1 cellular context compared by ENCODE assay signal in the genomic region with DNA sequence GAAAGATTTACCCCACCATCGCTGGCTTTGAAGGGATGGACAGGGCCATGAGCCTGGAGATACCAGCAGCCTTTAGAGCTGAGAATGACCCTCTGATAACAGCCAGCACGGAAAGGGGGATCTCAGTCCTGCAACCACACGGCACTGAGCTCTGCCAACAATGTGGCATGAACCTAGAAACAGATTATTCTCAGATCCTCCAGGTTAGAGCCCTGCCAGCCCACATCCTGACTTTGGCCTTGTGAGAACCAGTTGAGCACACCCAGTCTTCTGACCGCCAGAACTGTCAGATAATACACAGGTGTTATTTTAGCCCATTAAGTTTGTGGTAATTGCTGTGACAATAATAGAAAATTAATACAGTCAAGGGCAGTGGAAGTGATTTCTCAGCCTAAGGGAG.
TF ChIP-seq lines count a peak whose summit lies in the region.

No MANE protein-coding gene starts in this region.

TF ChIP-seq in K562, 482 proteins besides CTCF, POLR2A, EP300 and RAD21:
- no peak for TF ChIP-seq BCOR (IDR thresholded peaks at IDR 0.05)
- TF ChIP-seq CREB1 (IDR thresholded peaks at IDR 0.05): no peak
- no peak for TF ChIP-seq CREB1 (CRISPR knock-in tag; IDR thresholded peaks at IDR 0.05)
- TF ChIP-seq, protein P1, sequence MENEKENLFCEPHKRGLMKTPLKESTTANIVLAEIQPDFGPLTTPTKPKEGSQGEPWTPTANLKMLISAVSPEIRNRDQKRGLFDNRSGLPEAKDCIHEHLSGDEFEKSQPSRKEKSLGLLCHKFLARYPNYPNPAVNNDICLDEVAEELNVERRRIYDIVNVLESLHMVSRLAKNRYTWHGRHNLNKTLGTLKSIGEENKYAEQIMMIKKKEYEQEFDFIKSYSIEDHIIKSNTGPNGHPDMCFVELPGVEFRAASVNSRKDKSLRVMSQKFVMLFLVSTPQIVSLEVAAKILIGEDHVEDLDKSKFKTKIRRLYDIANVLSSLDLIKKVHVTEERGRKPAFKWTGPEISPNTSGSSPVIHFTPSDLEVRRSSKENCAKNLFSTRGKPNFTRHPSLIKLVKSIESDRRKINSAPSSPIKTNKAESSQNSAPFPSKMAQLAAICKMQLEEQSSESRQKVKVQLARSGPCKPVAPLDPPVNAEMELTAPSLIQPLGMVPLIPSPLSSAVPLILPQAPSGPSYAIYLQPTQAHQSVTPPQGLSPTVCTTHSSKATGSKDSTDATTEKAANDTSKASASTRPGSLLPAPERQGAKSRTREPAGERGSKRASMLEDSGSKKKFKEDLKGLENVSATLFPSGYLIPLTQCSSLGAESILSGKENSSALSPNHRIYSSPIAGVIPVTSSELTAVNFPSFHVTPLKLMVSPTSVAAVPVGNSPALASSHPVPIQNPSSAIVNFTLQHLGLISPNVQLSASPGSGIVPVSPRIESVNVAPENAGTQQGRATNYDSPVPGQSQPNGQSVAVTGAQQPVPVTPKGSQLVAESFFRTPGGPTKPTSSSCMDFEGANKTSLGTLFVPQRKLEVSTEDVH (IDR thresholded peaks at IDR 0.05; ENCODE audit: low read depth, partially characterized antibody): no peak
- no peak for TF ChIP-seq NFE2L1 (tag; IDR thresholded peaks at IDR 0.05; ENCODE audit: borderline replicate concordance, low read depth)
- TF ChIP-seq, protein P2, sequence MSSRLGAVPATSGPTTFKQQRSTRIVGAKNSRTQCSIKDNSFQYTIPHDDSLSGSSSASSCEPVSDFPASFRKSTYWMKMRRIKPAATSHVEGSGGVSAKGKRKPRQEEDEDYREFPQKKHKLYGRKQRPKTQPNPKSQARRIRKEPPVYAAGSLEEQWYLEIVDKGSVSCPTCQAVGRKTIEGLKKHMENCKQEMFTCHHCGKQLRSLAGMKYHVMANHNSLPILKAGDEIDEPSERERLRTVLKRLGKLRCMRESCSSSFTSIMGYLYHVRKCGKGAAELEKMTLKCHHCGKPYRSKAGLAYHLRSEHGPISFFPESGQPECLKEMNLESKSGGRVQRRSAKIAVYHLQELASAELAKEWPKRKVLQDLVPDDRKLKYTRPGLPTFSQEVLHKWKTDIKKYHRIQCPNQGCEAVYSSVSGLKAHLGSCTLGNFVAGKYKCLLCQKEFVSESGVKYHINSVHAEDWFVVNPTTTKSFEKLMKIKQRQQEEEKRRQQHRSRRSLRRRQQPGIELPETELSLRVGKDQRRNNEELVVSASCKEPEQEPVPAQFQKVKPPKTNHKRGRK (tag; IDR thresholded peaks at IDR 0.05): no peak
- no peak for TF ChIP-seq SIN3B (IDR thresholded peaks at IDR 0.05; ENCODE audit: low read depth)
- TF ChIP-seq ADNP (tag; IDR thresholded peaks at IDR 0.05): no peak
- TF ChIP-seq NCOA1 (IDR thresholded peaks at IDR 0.05; ENCODE audit: low read depth): no peak
